Comparison of ENCODE assay signal across 21 cellular contexts in genomic region chr2:36952748-36953197, GRCh38. TPM values are rescaled to one million over a fixed set of nuclear protein-coding genes. Genes with fewer than 3 reads are reported as not detected.
A peak's percentile ranks its signal among the peaks of the same experiment; 100 is the strongest.
DNase-seq lines count a peak whose midpoint lies in the region; ATAC-seq, FAIRE-seq and TF ChIP-seq lines count a peak whose summit lies in the region.
"Had no signal": no experiment of that assay in that cellular context is flagged by ENCODE, and none has a peak within 500 bp of the region (broad histone marks: within the 10 kb centered on the region; RNA-seq: fewer than 3 reads in every experiment).

No MANE protein-coding gene starts in this region.

- no peak overlapping the region for H3K4me3 ChIP-seq in PC-3 (ENCODE audit: low read length)
- H3K4me3 ChIP-seq in mammary epithelial cell (replicated peaks in 1 of 3; ENCODE audit: insufficient read depth in 1 of 3, low read depth in 2 of 3, low read length in 3 of 3): no peak overlapping the region
- H3K4me3 ChIP-seq in kidney (ENCODE audit: low read length in 2 of 2): no peak overlapping the region
- no peak overlapping the region for H3K4me3 ChIP-seq in stomach

- no peaks in the 10 kb centered on the region for H3K9me2 ChIP-seq in PC-3 (replicated peaks; ENCODE audit: low read length)

- peak; percentile 52 for ATAC-seq in PC-3
- no peak for ATAC-seq in HG03460 (IDR thresholded peaks at IDR 0.05; ENCODE audit: unreplicated experiment)
- ATAC-seq: activated naive CD8-positive, alpha-beta T cell treated with anti-CD3 and anti-CD28 coated beads, Interleukin-2, amount 50 U/mL, for 24 hours; HepG2 had no signal

- peaks cover 42 to 79% of the 10 kb centered on the region in 2 donors for H3K4me1 Mint-ChIP-seq in immature natural killer cell

- in situ Hi-C loops in mammary epithelial cell (cut with MboI; ENCODE audit: low sequenced_read_pairs in 2 of 2): no loop called here

- no peaks in the 10 kb centered on the region for H3K27me3 ChIP-seq in PC-3 (ENCODE audit: low read length)
- no peaks in the 10 kb centered on the region for H3K27me3 ChIP-seq in mammary epithelial cell (ENCODE audit: insufficient read depth, low read length)
- H3K27me3 ChIP-seq in stomach: no peaks in the 10 kb centered on the region
- H3K27me3 ChIP-seq: neutrophil had no signal

- H3K79me2 ChIP-seq in PC-3 (ENCODE audit: low read length) (peaks cover 65% of the 10 kb centered on the region), mammary epithelial cell (ENCODE audit: insufficient read depth, low read length) (peaks cover 86% of the 10 kb centered on the region)

- WGBS in mammary epithelial cell (ENCODE audit: low coverage, missing lambda C conversion rate): 47% methylated on average over 3 of the region's 3 CpGs
- WGBS in stomach, 5 donors: 68 to 76% (median 74%) methylated on average over 3 of the region's 3 CpGs

- H3K9ac ChIP-seq in PC-3 (ENCODE audit: low read length): no peak overlapping the region
- peak overlapping the region; percentile 31 for H3K9ac ChIP-seq in mammary epithelial cell (ENCODE audit: insufficient read depth, low read length)
- no peak overlapping the region for H3K9ac ChIP-seq in kidney (ENCODE audit: low read length in 2 of 2)

- FAIRE-seq in kidney (lab: Jason Lieb, UNC): peak; percentile 82
- FAIRE-seq: GM19239, HepG2, TTC549 had no signal

- intact Hi-C loops in PC-3 (cut with micrococcal nuclease): no loop called here
- intact Hi-C loops in mammary epithelial cell (cut with micrococcal nuclease): no loop called here
- intact Hi-C loops in kidney (cut with DNase I): no loop called here
- intact Hi-C loops in stomach (cut with DNase I; ENCODE audit: low total_unique reads): no loop called here

- DNase-seq in PC-3: peak; percentile 83
- DNase-seq in mammary epithelial cell: peak; percentile 60
- no peak for DNase-seq in kidney
- DNase-seq in stomach: no peak
- no peak for DNase-seq in immature natural killer cell
- DNase-seq in middle frontal gyrus (ENCODE audit: extremely low spot score, low spot score): no peak
- DNase-seq: activated CD4-positive, alpha-beta memory T cell treated with anti-CD3 and anti-CD28 coated beads for 36 hours; activated naive CD8-positive, alpha-beta T cell treated with anti-CD3 and anti-CD28 coated beads, Interleukin-2, amount 50 U/mL, for 24 hours; C1 segment of cervical spinal cord; central memory CD4-positive, alpha-beta T cell; effector CD4-positive, alpha-beta T cell; foreskin melanocyte; MM.1S; NCI-H187 treated with DMSO at 0.1 percent for 48 hours; stimulated activated CD4-positive, alpha-beta T cell treated with anti-CD3 and anti-CD28 coated beads, Interleukin-2, amount 100 ng/mL, for 48 hours had no signal

- H3K4me1 ChIP-seq in PC-3 (ENCODE audit: insufficient read depth, low read length) (peaks cover 29% of the 10 kb centered on the region), mammary epithelial cell (ENCODE audit: insufficient read depth, low read length) (peaks cover 24% of the 10 kb centered on the region), kidney (ENCODE audit: control insufficient read depth in 1 of 2, insufficient read depth in 1 of 2, low read depth in 1 of 2, low read length in 2 of 2) (peaks cover 5 to 12% of the 10 kb centered on the region in 2 donors), stomach (peaks cover 0 to 28% (median 17%) of the 10 kb centered on the region in 4 donors)

- no peak for TF ChIP-seq POLR2A in stomach (IDR thresholded peaks at IDR 0.05)

- no peaks in the 10 kb centered on the region for H3K9me3 Mint-ChIP-seq in immature natural killer cell
- H3K9me3 Mint-ChIP-seq: activated CD4-positive, alpha-beta memory T cell treated with anti-CD3 and anti-CD28 coated beads for 36 hours; activated naive CD8-positive, alpha-beta T cell treated with anti-CD3 and anti-CD28 coated beads, Interleukin-2, amount 50 U/mL, for 24 hours; activated T-helper 1 cell treated with anti-CD3 and anti-CD28 coated beads, Interleukin-12 subunit alpha, Interleukin-12 subunit beta, Interleukin-2, Interleukin-4 antibody, amounts not matched to agents 30 ng/mL and 10 ng/mL and 1 ng/mL, durations not matched to agents 14 hours and 24 hours and 36 hours had no signal

- H3K36me3 Mint-ChIP-seq in immature natural killer cell: no peaks in the 10 kb centered on the region

- H3K27me3 Mint-ChIP-seq in immature natural killer cell (ENCODE audit: low read depth in 3 of 3): no peaks in the 10 kb centered on the region
- H3K27me3 Mint-ChIP-seq: activated CD4-positive, alpha-beta memory T cell treated with anti-CD3 and anti-CD28 coated beads for 36 hours; activated naive CD8-positive, alpha-beta T cell treated with anti-CD3 and anti-CD28 coated beads, Interleukin-2, amount 50 U/mL, for 24 hours had no signal

- H3K27ac ChIP-seq in PC-3 (ENCODE audit: low read length) (peak overlapping the region; percentile 38), mammary epithelial cell (ENCODE audit: insufficient read depth, low read depth, low read length) (peak overlapping the region; percentile 91), kidney (ENCODE audit: low read depth in 2 of 2, low read length in 2 of 2) (peak overlapping the region; percentile 13 to 59), stomach (peak overlapping the region in 3 of 5 donors; percentile 14 to 50 (median 50))
- H3K27ac ChIP-seq: neutrophil had no signal

- H3K9me3 ChIP-seq in PC-3 (ENCODE audit: low read length) (no peaks in the 10 kb centered on the region), mammary epithelial cell (replicated peaks; ENCODE audit: insufficient read depth, low read length) (no peaks in the 10 kb centered on the region), kidney (ENCODE audit: control insufficient read depth in 1 of 2, low read length in 2 of 2) (no peaks in the 10 kb centered on the region), stomach (no peaks in the 10 kb centered on the region)
- H3K9me3 ChIP-seq: neutrophil had no signal

- 0 out of 2 replicates have a peak, but pooled peaks cover 4% of the 10 kb centered on the region for H4K20me1 ChIP-seq in PC-3 (ENCODE audit: low read length)
- no peaks in the 10 kb centered on the region for H4K20me1 ChIP-seq in mammary epithelial cell (ENCODE audit: insufficient read depth, low read length)

- no peak overlapping the region for H2AFZ ChIP-seq in PC-3 (ENCODE audit: low read length)
- no peak overlapping the region for H2AFZ ChIP-seq in mammary epithelial cell (ENCODE audit: low read depth, low read length)

- H3F3A ChIP-seq in PC-3 (ENCODE audit: low read length, unreplicated experiment): no peaks in the 10 kb centered on the region

- TF ChIP-seq CTCF in PC-3 (conservative IDR thresholded peaks at IDR 0.05; ENCODE audit: low read depth, low read length): no peak
- TF ChIP-seq CTCF in mammary epithelial cell (conservative IDR thresholded peaks at IDR 0.05 in 1 of 2, IDR thresholded peaks at IDR 0.05 in 1 of 2; ENCODE audit: extremely low read depth in 1 of 2, insufficient read depth in 1 of 2, low read depth in 1 of 2, low read length in 2 of 2): no peak
- TF ChIP-seq CTCF in kidney (IDR thresholded peaks at IDR 0.05; ENCODE audit: borderline replicate concordance, extremely low read depth, insufficient read depth): no peak
- TF ChIP-seq CTCF in stomach (IDR thresholded peaks at IDR 0.05): no peak

- H3K4me3 Mint-ChIP-seq in immature natural killer cell: no peak overlapping the region
- H3K4me3 Mint-ChIP-seq: activated CD4-positive, alpha-beta memory T cell treated with anti-CD3 and anti-CD28 coated beads for 36 hours; activated naive CD8-positive, alpha-beta T cell treated with anti-CD3 and anti-CD28 coated beads, Interleukin-2, amount 50 U/mL, for 24 hours; activated T-helper 1 cell treated with anti-CD3 and anti-CD28 coated beads, Interleukin-12 subunit alpha, Interleukin-12 subunit beta, Interleukin-2, Interleukin-4 antibody, amounts not matched to agents 30 ng/mL and 10 ng/mL and 1 ng/mL, durations not matched to agents 14 hours and 24 hours and 36 hours had no signal

- no TSS peak for BruUV-seq in PC-3 (replicated peaks; lab: Mats Ljungman, UMichigan)
- BruUV-seq in mammary epithelial cell (replicated peaks; lab: Mats Ljungman, UMichigan): no TSS peak

- peak overlapping the region in 2 of 6 donors; percentile 9 to 67 for H3K27ac Mint-ChIP-seq in immature natural killer cell
- H3K27ac Mint-ChIP-seq: activated CD4-positive, alpha-beta memory T cell treated with anti-CD3 and anti-CD28 coated beads for 36 hours; activated naive CD8-positive, alpha-beta T cell treated with anti-CD3 and anti-CD28 coated beads, Interleukin-2, amount 50 U/mL, for 24 hours; activated T-helper 1 cell treated with anti-CD3 and anti-CD28 coated beads, Interleukin-12 subunit alpha, Interleukin-12 subunit beta, Interleukin-2, Interleukin-4 antibody, amounts not matched to agents 30 ng/mL and 10 ng/mL and 1 ng/mL, durations not matched to agents 14 hours and 24 hours and 36 hours had no signal

- no peak for TF ChIP-seq EP300 in stomach (IDR thresholded peaks at IDR 0.05)

- H3K4me2 ChIP-seq in PC-3 (ENCODE audit: low read length) (peak overlapping the region; percentile 42), mammary epithelial cell (ENCODE audit: insufficient read depth, low read depth, low read length) (peak overlapping the region; percentile 62)

- CTCF ChIA-PET in PC-3 (lab: Charles Lee) (no interaction called here), mammary epithelial cell (lab: Charles Lee; ENCODE audit: low non-redundant PET) (no interaction called here)

- H3K36me3 ChIP-seq in PC-3 (ENCODE audit: low read depth, low read length): no peaks in the 10 kb centered on the region
- H3K36me3 ChIP-seq in mammary epithelial cell (ENCODE audit: insufficient read depth, low read length): no peaks in the 10 kb centered on the region
- no peaks in the 10 kb centered on the region for H3K36me3 ChIP-seq in kidney (ENCODE audit: control insufficient read depth in 1 of 2, insufficient read depth in 2 of 2, low read length in 2 of 2)
- no peaks in the 10 kb centered on the region for H3K36me3 ChIP-seq in stomach
- H3K36me3 ChIP-seq: neutrophil had no signal

- dilution Hi-C loops in mammary epithelial cell (cut with HindIII; ENCODE audit: low sequenced_read_pairs): no loop called here

- POLR2A ChIA-PET in PC-3 (lab: Charles Lee; ENCODE audit: unreplicated experiment): no interaction called here

RNA-seq across cellular contexts. Expression of gene STRN, which starts 13.6 kb away (rescaled TPM):
- total RNA-seq in PC-3 (2014; rRNA removed): 12.9 and 18.9 TPM in 2 replicates
- 10 to 100 TPM; 18.8 to 27.6 TPM for total RNA-seq in mammary epithelial cell
- 10.7 TPM for polyA plus RNA-seq in mammary epithelial cell
- 34.1 TPM for polyA minus RNA-seq in mammary epithelial cell
- 42.7 TPM for total RNA-seq in kidney
- polyA plus RNA-seq in kidney (ENCODE audit: insufficient read depth, low read depth, low replicate concordance): 3.7 TPM
- 10 to 100 TPM in 4 of 5 donors, 1 to 10 TPM in 1; 5.8 to 34.9 (median 20.1) TPM for total RNA-seq in stomach
- polyA plus RNA-seq in stomach: 1 to 10 TPM; 3.5 to 5.7 (median 3.7) TPM
- 10 to 100 TPM in 2 of 3 donors, 1 to 10 TPM in 1; 9.1 to 20.6 (median 11.0) TPM for polyA plus RNA-seq in immature natural killer cell

Comparison
In these comparisons a context has a peak if more than half of its experiments do, and no peak if none do; other contexts are left out.
1. DNase-seq: peak in PC-3 (single experiment) and mammary epithelial cell (single experiment); none in kidney (single experiment), stomach (single experiment), immature natural killer cell (0 of 3) and middle frontal gyrus (single experiment).
2. H3K27ac ChIP-seq: peak in every context shown above with its lines; median percentile 91 in mammary epithelial cell; 50 in stomach; 38 in PC-3; 36 in kidney.